ENCODE assay signal across 18 cellular contexts in the genomic region with DNA sequence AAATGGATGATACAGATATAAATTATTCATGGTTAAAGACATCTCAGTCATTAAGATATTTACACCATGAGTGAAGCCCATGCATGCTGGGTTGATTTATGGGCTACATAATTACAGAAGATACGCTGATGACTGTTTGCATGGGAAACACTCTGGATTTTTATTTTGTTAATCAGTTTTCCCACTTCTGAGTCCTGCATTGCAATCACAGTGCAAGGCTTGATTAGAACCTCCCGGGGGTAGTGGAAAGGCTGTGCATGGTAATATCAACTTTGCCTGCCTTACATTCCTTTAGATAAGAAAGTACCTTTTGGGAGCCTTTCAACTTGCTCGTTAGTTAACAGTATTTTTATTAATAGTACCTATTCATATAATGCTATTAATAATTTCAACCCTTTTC.
DNase-seq lines count a peak whose midpoint lies in the region; ATAC-seq and TF ChIP-seq lines count a peak whose summit lies in the region.
"Had no signal": no experiment of that assay in that cellular context is flagged by ENCODE, and none has a peak within 500 bp of the region (broad histone marks: within the 10 kb centered on the region; RNA-seq: fewer than 3 reads in every experiment).

No MANE protein-coding gene starts in this region.

- H3K4me1 Mint-ChIP-seq in brain, result peaks cover 15% of the 10 kb centered on the region
- H3K4me1 Mint-ChIP-seq: CD4-positive, CD25-positive, alpha-beta regulatory T cell; CD8-positive, alpha-beta memory T cell; IgD-negative memory B cell had no signal

- TF ChIP-seq CTCF in HEK293 (tag by site-specific recombination; IDR thresholded peaks at IDR 0.05) (no peak), brain (conservative IDR thresholded peaks at IDR 0.05) (no peak)

- peaks cover 3% of the 10 kb centered on the region for H3K27me3 Mint-ChIP-seq in brain
- H3K27me3 Mint-ChIP-seq: CD4-positive, CD25-positive, alpha-beta regulatory T cell; IgD-negative memory B cell had no signal

- H3K36me3 ChIP-seq in HEK293 (ENCODE audit: control insufficient read depth in 2 of 2, insufficient read depth in 1 of 2, low read length in 2 of 2), result no peaks in the 10 kb centered on the region
- H3K36me3 ChIP-seq: BE2C had no signal

- peak; percentile 10 for DNase-seq in COR-L47 (lab: John Stamatoyannopoulos, UW)
- peak; percentile 68 for DNase-seq in NCI-H69 (lab: John Stamatoyannopoulos, UW)
- no peak for DNase-seq in hepatic stellate cell (ENCODE audit: low spot score)
- DNase-seq: ACHN; BE2C; C1 segment of cervical spinal cord; Caco-2; CD4-positive, CD25-positive, alpha-beta regulatory T cell; CD8-positive, alpha-beta memory T cell; GOT3; H7 had no signal

- no peak overlapping the region for H3K4me3 ChIP-seq in HEK293 (ENCODE audit: low read depth, low read length)

- peaks cover 37% of the 10 kb centered on the region for H3K36me3 Mint-ChIP-seq in brain
- H3K36me3 Mint-ChIP-seq: CD4-positive, CD25-positive, alpha-beta regulatory T cell had no signal

- CTCF ChIA-PET in HEK293 (lab: Yijun Ruan, JAX), result interaction anchor here (0.6 kb wide), 1 partner anchor 222 kb away, joined by 4 read pairs; no protein-coding TSS in a partner anchor

- H3K9me3 ChIP-seq in HEK293 (ENCODE audit: control insufficient read depth, insufficient read depth, low read depth, low read length), result no peaks in the 10 kb centered on the region
- H3K9me3 ChIP-seq: BE2C, Caco-2 had no signal

- H3K4me3 Mint-ChIP-seq in brain, result peak overlapping the region in 3 of 5 experiments; percentile 7 to 17 (median 15)
- H3K4me3 Mint-ChIP-seq: CD4-positive, CD25-positive, alpha-beta regulatory T cell; CD8-positive, alpha-beta memory T cell; IgD-negative memory B cell had no signal

- no peak overlapping the region for H3K27ac ChIP-seq in HEK293 (ENCODE audit: extremely low read depth, low read depth, low read length)

- H3K27ac Mint-ChIP-seq in brain, result peak overlapping the region in 2 of 5 experiments; percentile 36 to 42
- H3K27ac Mint-ChIP-seq: CD4-positive, CD25-positive, alpha-beta regulatory T cell; CD8-positive, alpha-beta memory T cell; IgD-negative memory B cell had no signal

- peaks cover 3% of the 10 kb centered on the region; the same call in 1 of the 2 replicates for H3K4me1 ChIP-seq in HEK293 (ENCODE audit: control insufficient read depth, insufficient read depth, low read length)
- H3K4me1 ChIP-seq: BE2C, Caco-2 had no signal

- POLR2A ChIA-PET in HEK293 (lab: Yijun Ruan, JAX), result no interaction called here

- H3K9me3 Mint-ChIP-seq in brain, result peaks cover 24 to 40% (median 37%) of the 10 kb centered on the region in 5 experiments

- ATAC-seq in GM18520 (IDR thresholded peaks at IDR 0.05; ENCODE audit: unreplicated experiment) (no peak), GM19023 (IDR thresholded peaks at IDR 0.05; ENCODE audit: unreplicated experiment) (no peak)
- ATAC-seq: HCT116, HepG2 had no signal

TF ChIP-seq in HEK293, 187 proteins besides CTCF, POLR2A, EP300 and RAD21:
- TF ChIP-seq, protein P1, sequence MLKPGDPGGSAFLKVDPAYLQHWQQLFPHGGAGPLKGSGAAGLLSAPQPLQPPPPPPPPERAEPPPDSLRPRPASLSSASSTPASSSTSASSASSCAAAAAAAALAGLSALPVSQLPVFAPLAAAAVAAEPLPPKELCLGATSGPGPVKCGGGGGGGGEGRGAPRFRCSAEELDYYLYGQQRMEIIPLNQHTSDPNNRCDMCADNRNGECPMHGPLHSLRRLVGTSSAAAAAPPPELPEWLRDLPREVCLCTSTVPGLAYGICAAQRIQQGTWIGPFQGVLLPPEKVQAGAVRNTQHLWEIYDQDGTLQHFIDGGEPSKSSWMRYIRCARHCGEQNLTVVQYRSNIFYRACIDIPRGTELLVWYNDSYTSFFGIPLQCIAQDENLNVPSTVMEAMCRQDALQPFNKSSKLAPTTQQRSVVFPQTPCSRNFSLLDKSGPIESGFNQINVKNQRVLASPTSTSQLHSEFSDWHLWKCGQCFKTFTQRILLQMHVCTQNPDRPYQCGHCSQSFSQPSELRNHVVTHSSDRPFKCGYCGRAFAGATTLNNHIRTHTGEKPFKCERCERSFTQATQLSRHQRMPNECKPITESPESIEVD (tag by site-specific recombination; IDR thresholded peaks at IDR 0.05), result peak; percentile 22; the same call in 1 of the 2 replicates
- TF ChIP-seq ZBTB17 (tag by site-specific recombination; IDR thresholded peaks at IDR 0.05), result peak; percentile 56; the same call in 1 of the 2 replicates
- TF ChIP-seq, protein P2, sequence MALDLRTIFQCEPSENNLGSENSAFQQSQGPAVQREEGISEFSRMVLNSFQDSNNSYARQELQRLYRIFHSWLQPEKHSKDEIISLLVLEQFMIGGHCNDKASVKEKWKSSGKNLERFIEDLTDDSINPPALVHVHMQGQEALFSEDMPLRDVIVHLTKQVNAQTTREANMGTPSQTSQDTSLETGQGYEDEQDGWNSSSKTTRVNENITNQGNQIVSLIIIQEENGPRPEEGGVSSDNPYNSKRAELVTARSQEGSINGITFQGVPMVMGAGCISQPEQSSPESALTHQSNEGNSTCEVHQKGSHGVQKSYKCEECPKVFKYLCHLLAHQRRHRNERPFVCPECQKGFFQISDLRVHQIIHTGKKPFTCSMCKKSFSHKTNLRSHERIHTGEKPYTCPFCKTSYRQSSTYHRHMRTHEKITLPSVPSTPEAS (tag by site-specific recombination; IDR thresholded peaks at IDR 0.05), result no peak
